Comparison of ENCODE assay signal across 19 cellular contexts in the genomic region with DNA sequence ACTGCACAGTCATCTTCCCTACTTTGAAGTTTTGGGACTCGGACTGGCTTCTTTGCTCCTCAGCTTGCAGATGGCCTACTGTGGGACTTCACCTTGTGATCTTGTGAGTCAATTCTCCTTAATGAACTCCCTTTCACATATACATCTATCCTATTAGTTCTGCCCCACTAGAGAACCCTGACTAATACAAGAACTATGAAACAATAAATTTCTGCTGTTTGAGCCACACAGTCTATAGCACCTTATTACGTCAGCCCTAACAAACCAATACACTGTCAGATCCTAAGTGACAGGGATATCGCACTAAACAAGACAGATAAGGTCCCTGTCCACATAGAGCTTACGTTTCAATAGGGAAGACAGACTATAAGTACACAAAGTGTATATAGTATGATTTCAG.
"Had no signal": no experiment of that assay in that cellular context is flagged by ENCODE, and none has a peak within 500 bp of the region (broad histone marks: within the 10 kb centered on the region; RNA-seq: fewer than 3 reads in every experiment).

No MANE protein-coding gene starts in this region.

- H3K27me3 ChIP-seq: dorsolateral prefrontal cortex, pancreas, sigmoid colon, spleen, testis, tibial artery had no signal

- DNase-seq: dorsolateral prefrontal cortex; effector CD4-positive, alpha-beta T cell; head of caudate nucleus; left colon; left ventricle myocardium superior; lower lobe of right lung; natural killer cell; pancreas; right cardiac atrium; sigmoid colon; spleen; stimulated activated CD4-positive, alpha-beta T cell treated with anti-CD3 and anti-CD28 coated beads, Interleukin-4, amount 100 ng/mL, for 4 hours; stimulated activated naive CD8-positive, alpha-beta T cell treated with anti-CD3 and anti-CD28 coated beads, Interleukin-15, Interleukin-2, amounts not matched to agents 100 U/mL and 50 U/mL, for 24 hours; substantia nigra; testis; tibial artery had no signal

- H3K4me1 ChIP-seq: lower lobe of right lung, pancreas, sigmoid colon, testis, tibial artery had no signal

- H3K27ac ChIP-seq: dorsolateral prefrontal cortex, lower lobe of right lung, pancreas, sigmoid colon, spleen, testis, tibial artery had no signal

- FAIRE-seq: colon, frontal cortex, pancreas had no signal

- H3K4me3 ChIP-seq: dorsolateral prefrontal cortex, lower lobe of right lung, pancreas, sigmoid colon, spleen, testis, tibial artery had no signal

- H3K36me3 ChIP-seq: lower lobe of right lung, pancreas, sigmoid colon, spleen, tibial artery had no signal

- H3K9me3 ChIP-seq: lower lobe of right lung, pancreas, sigmoid colon, spleen, testis, tibial artery had no signal

- ATAC-seq: left colon; left ventricle myocardium superior; lower lobe of right lung; natural killer cell; pancreas; right cardiac atrium; stimulated activated memory B cell treated with anti-CD40 and anti-IgM and Interleukin-4, amounts not matched to agents 10 μg/mL and 1 μg/mL and 100 μg/mL, for 72 hours; stimulated activated naive CD8-positive, alpha-beta T cell treated with anti-CD3 and anti-CD28 coated beads, Interleukin-15, Interleukin-2, amounts not matched to agents 100 U/mL and 50 U/mL, for 24 hours had no signal
